In the genomic region with DNA sequence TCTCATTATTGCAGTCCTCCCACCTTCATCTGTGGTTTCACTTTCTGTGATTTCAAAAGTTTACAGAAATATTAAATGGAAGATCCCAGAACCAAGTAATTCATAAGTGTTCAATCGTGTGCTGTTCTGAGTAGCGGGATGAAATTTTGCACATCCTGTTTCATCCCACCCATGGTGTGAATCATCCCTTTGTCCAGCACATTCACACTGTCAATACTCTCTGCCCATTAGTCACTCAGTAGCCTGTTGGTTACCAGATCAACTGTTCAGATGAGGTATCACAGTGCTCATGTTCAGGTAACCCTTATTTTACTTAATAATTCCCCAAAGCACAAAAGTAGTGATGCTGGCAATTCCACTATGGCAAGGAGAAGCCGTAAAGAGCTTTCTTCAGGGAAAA, we compare ENCODE assay signal across 21 cellular contexts. TPM values are rescaled to one million over a fixed set of nuclear protein-coding genes. Genes with fewer than 3 reads are reported as not detected.
DNase-seq lines count a peak whose midpoint lies in the region; ATAC-seq, FAIRE-seq and TF ChIP-seq lines count a peak whose summit lies in the region.
"Had no signal": no experiment of that assay in that cellular context is flagged by ENCODE, and none has a peak within 500 bp of the region (broad histone marks: within the 10 kb centered on the region; RNA-seq: fewer than 3 reads in every experiment).

No MANE protein-coding gene starts in this region.

- H3K27me3 ChIP-seq in HepG2 (ENCODE audit: control insufficient read depth in 1 of 2, insufficient read depth in 2 of 2, low read length in 2 of 2) (no peaks in the 10 kb centered on the region), right lobe of liver (no peaks in the 10 kb centered on the region)
- H3K27me3 ChIP-seq: ascending aorta, BE2C, neutrophil had no signal

- no TSS peak for BruUV-seq in HepG2 (replicated peaks; lab: Mats Ljungman, UMichigan)

- H2AFZ ChIP-seq in HepG2 (ENCODE audit: low read length) = no peak overlapping the region

- H3K79me2 ChIP-seq in HepG2 (ENCODE audit: insufficient read depth, low read length) = no peaks in the 10 kb centered on the region

- TF ChIP-seq RAD21 in HepG2 (CRISPR knock-in tag; IDR thresholded peaks at IDR 0.05) = no peak

- no peak overlapping the region for H3K27ac Mint-ChIP-seq in activated naive CD4-positive, alpha-beta T cell treated with anti-CD3 and anti-CD28 coated beads for 36 hours
- H3K27ac Mint-ChIP-seq: activated T-cell treated with anti-CD3 and anti-CD28 coated beads, Interleukin-2, amount 50 U/mL, for 72 hours had no signal

- H3K4me3 ChIP-seq in HepG2 (replicated peaks in 1 of 3; ENCODE audit: insufficient read depth in 1 of 3, low read depth in 2 of 3, low read length in 3 of 3) = no peak overlapping the region
- no peak overlapping the region for H3K4me3 ChIP-seq in right lobe of liver
- H3K4me3 ChIP-seq in epithelial cell of esophagus (ENCODE audit: low read length) = no peak overlapping the region
- H3K4me3 ChIP-seq: ascending aorta had no signal

- CTCF ChIA-PET in HepG2 (lab: Yijun Ruan, JAX; ENCODE audit: low intra/inter-chr PET ratio, low total read pairs) = no interaction called here
- CTCF ChIA-PET in activated naive CD4-positive, alpha-beta T cell treated with anti-CD3 and anti-CD28 coated beads for 36 hours (lab: Charles Lee) = no interaction called here

- intact Hi-C loops in HepG2 (cut with micrococcal nuclease; ENCODE audit: unreplicated experiment) (no loop called here), right lobe of liver (cut with DNase I) (no loop called here)
- intact Hi-C loops in activated naive CD4-positive, alpha-beta T cell treated with anti-CD3 and anti-CD28 coated beads for 36 hours (cut with micrococcal nuclease) = no loop called here

- H3K4me1 Mint-ChIP-seq in activated naive CD4-positive, alpha-beta T cell treated with anti-CD3 and anti-CD28 coated beads for 36 hours (ENCODE audit: low read depth) = no peaks in the 10 kb centered on the region

- H3K9me3 ChIP-seq in HepG2 (ENCODE audit: low read length) (no peaks in the 10 kb centered on the region), right lobe of liver (no peaks in the 10 kb centered on the region)
- H3K9me3 ChIP-seq: ascending aorta, BE2C, neutrophil had no signal

- POLR2A ChIA-PET in HepG2 (lab: Yijun Ruan, JAX) = no interaction called here

- no peak for FAIRE-seq in HepG2 (lab: Jason Lieb, UNC)

- no peak; the same call in 2 of the 3 replicates for ATAC-seq in HepG2
- ATAC-seq in right lobe of liver = no peak
- ATAC-seq in HG02884 (IDR thresholded peaks at IDR 0.05; ENCODE audit: unreplicated experiment) = no peak
- ATAC-seq: activated T-cell treated with anti-CD3 and anti-CD28 coated beads, Interleukin-2, amount 50 U/mL, for 72 hours had no signal

- no peaks in the 10 kb centered on the region for H3K9me3 Mint-ChIP-seq in activated naive CD4-positive, alpha-beta T cell treated with anti-CD3 and anti-CD28 coated beads for 36 hours
- H3K9me3 Mint-ChIP-seq: activated T-cell treated with anti-CD3 and anti-CD28 coated beads, Interleukin-2, amount 50 U/mL, for 72 hours had no signal

- no peak overlapping the region for H3K4me3 Mint-ChIP-seq in activated naive CD4-positive, alpha-beta T cell treated with anti-CD3 and anti-CD28 coated beads for 36 hours
- H3K4me3 Mint-ChIP-seq: activated T-cell treated with anti-CD3 and anti-CD28 coated beads, Interleukin-2, amount 50 U/mL, for 72 hours had no signal

- no peak overlapping the region for H3K4me2 ChIP-seq in HepG2 (ENCODE audit: low read depth, low read length)

- no peaks in the 10 kb centered on the region for H3K36me3 ChIP-seq in HepG2 (replicated peaks in 1 of 2; ENCODE audit: control insufficient read depth in 1 of 2, insufficient read depth in 2 of 2, low read length in 2 of 2)
- H3K36me3 ChIP-seq in right lobe of liver = no peaks in the 10 kb centered on the region
- H3K36me3 ChIP-seq: ascending aorta, BE2C, neutrophil had no signal

- WGBS in HepG2 (ENCODE audit: low lambda C conversion rate) = 41% methylated on average over 3 of the region's 3 CpGs
- WGBS in right lobe of liver (ENCODE audit: insufficient coverage, low coverage, low lambda C conversion rate, missing lambda C conversion rate) = 83% methylated on average over 3 of the region's 3 CpGs

- H3K4me1 ChIP-seq in HepG2 (ENCODE audit: insufficient read depth, low read length) (no peaks in the 10 kb centered on the region), right lobe of liver (no peaks in the 10 kb centered on the region)
- H3K4me1 ChIP-seq: ascending aorta, BE2C had no signal

- H3K9ac ChIP-seq in HepG2 (ENCODE audit: insufficient read depth, low read depth, low read length) = no peak overlapping the region

- H4K20me1 ChIP-seq in HepG2 (ENCODE audit: insufficient read depth, low read length) = no peaks in the 10 kb centered on the region

- H3K27ac ChIP-seq in HepG2 (ENCODE audit: extremely low read length, insufficient read depth, low read length) (no peak overlapping the region), right lobe of liver (no peak overlapping the region)
- H3K27ac ChIP-seq: ascending aorta, HL-60, neutrophil had no signal

- TF ChIP-seq POLR2A in HepG2 (IDR thresholded peaks at IDR 0.05; ENCODE audit: insufficient read depth in 1 of 2, low read depth in 2 of 2, low read length in 2 of 2) (no peak), right lobe of liver (IDR thresholded peaks at IDR 0.05) (no peak)

- no peak for TF ChIP-seq EP300 in HepG2 (IDR thresholded peaks at IDR 0.05; ENCODE audit: low read depth in 2 of 2, low read length in 2 of 2)
- TF ChIP-seq EP300 in HepG2 (CRISPR knock-in tag; IDR thresholded peaks at IDR 0.05; ENCODE audit: borderline replicate concordance) = no peak

- H3K36me3 Mint-ChIP-seq in activated naive CD4-positive, alpha-beta T cell treated with anti-CD3 and anti-CD28 coated beads for 36 hours (ENCODE audit: low read depth) = no peaks in the 10 kb centered on the region

- in situ Hi-C loops in HepG2 (cut with HindIII; ENCODE audit: extremely low pct_ligation_motif_present, low pct_unique_long_range_greater_than_20kb) = no loop called here

- DNase-seq in HepG2 (ENCODE audit: low spot score) (no peak), right lobe of liver (no peak), RPMI7951 (ENCODE audit: low read depth) (peak; percentile 61), epithelial cell of esophagus (ENCODE audit: low read depth) (peak; percentile 66), germinal center (ENCODE audit: low spot score) (no peak), retina (no peak)
- no peak for DNase-seq in activated naive CD4-positive, alpha-beta T cell treated with anti-CD3 and anti-CD28 coated beads for 36 hours
- DNase-seq: 8988T; activated naive CD4-positive, alpha-beta T cell treated with anti-CD3 and anti-CD28 coated beads, Interleukin-2, amount 50 U/mL, for 16 hours; activated T-cell treated with anti-CD3 and anti-CD28 coated beads, Interleukin-2, amount 50 U/mL, for 72 hours; BE2C; DND-41; effector memory CD4-positive, alpha-beta T cell; substantia nigra; T1000 had no signal

- TF ChIP-seq CTCF in HepG2 (CRISPR knock-in tag; IDR thresholded peaks at IDR 0.05) = no peak
- TF ChIP-seq CTCF in right lobe of liver (IDR thresholded peaks at IDR 0.05) = no peak
- no peak for TF ChIP-seq CTCF in epithelial cell of esophagus (IDR thresholded peaks at IDR 0.05; ENCODE audit: insufficient read depth, low read depth, low read length, missing control alignments)

- peaks cover 11% of the 10 kb centered on the region for H3K27me3 Mint-ChIP-seq in activated naive CD4-positive, alpha-beta T cell treated with anti-CD3 and anti-CD28 coated beads for 36 hours (ENCODE audit: low read depth)

TF ChIP-seq in HepG2, 621 proteins besides CTCF, POLR2A, EP300 and RAD21 (continues in another document):
- TF ChIP-seq ZFP1 (CRISPR knock-in tag; IDR thresholded peaks at IDR 0.05) = peak; percentile 39; the same call in 1 of the 2 replicates
- 0 out of 2 replicates have a peak, but pooled peaks have one; percentile 7 for TF ChIP-seq FOSL2 (CRISPR knock-in tag; IDR thresholded peaks at IDR 0.05)
- TF ChIP-seq, protein P1, sequence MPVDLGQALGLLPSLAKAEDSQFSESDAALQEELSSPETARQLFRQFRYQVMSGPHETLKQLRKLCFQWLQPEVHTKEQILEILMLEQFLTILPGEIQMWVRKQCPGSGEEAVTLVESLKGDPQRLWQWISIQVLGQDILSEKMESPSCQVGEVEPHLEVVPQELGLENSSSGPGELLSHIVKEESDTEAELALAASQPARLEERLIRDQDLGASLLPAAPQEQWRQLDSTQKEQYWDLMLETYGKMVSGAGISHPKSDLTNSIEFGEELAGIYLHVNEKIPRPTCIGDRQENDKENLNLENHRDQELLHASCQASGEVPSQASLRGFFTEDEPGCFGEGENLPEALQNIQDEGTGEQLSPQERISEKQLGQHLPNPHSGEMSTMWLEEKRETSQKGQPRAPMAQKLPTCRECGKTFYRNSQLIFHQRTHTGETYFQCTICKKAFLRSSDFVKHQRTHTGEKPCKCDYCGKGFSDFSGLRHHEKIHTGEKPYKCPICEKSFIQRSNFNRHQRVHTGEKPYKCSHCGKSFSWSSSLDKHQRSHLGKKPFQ (CRISPR knock-in tag; IDR thresholded peaks at IDR 0.05; ENCODE audit: insufficient replicate concordance) = peak; percentile 70

RNA-seq across cellular contexts. Expression of a gene that starts 26.8 kb away (rescaled TPM):
- total RNA-seq in HepG2 (2016; rRNA removed; fragmentation: Illumina TruSeq; extraction: Trizol) = not detected in 2 replicates
- total RNA-seq in HepG2 (2016; cell fraction: cytosol; rRNA removed; fragmentation: Illumina TruSeq; extraction: Trizol; ENCODE audit: low read depth) = not detected in 2 replicates
- total RNA-seq in HepG2 (2016; cell fraction: insoluble cytoplasmic fraction; rRNA removed; fragmentation: Illumina TruSeq; extraction: Trizol) = not detected in 2 replicates
- total RNA-seq in HepG2 (2016; cell fraction: membrane; rRNA removed; fragmentation: Illumina TruSeq; extraction: Trizol) = not detected in 2 replicates
- total RNA-seq in HepG2 (2016; cell fraction: nucleus; rRNA removed; fragmentation: Illumina TruSeq; extraction: Trizol) = not detected in 2 replicates
- not detected in 2 replicates for polyA plus RNA-seq in HepG2 (2011; rRNA removed)
- not detected in 2 replicates for polyA plus RNA-seq in HepG2 (2011; cell fraction: cytosol; rRNA removed)
- polyA plus RNA-seq in HepG2 (2011; cell fraction: nucleus; rRNA removed) = not detected in 2 replicates
- polyA plus RNA-seq in HepG2 (2012) = not detected in 2 replicates
- not detected in 2 replicates for polyA plus RNA-seq in HepG2 (2016; cell fraction: cytosol; fragmentation: Illumina TruSeq; extraction: Trizol; ENCODE audit: low read depth)
- not detected in 2 replicates for polyA plus RNA-seq in HepG2 (2016; cell fraction: insoluble cytoplasmic fraction; fragmentation: Illumina TruSeq; extraction: Trizol; ENCODE audit: low read depth)
- polyA plus RNA-seq in HepG2 (2016; cell fraction: membrane; fragmentation: Illumina TruSeq; extraction: Trizol; ENCODE audit: low read depth) = not detected in 2 replicates
- not detected in 2 replicates for polyA plus RNA-seq in HepG2 (2016; cell fraction: nucleus; fragmentation: Illumina TruSeq; extraction: Trizol; ENCODE audit: insufficient read depth, low read depth)
- polyA minus RNA-seq in HepG2 (2011; rRNA and poly(A)+ RNA removed; ENCODE audit: low replicate concordance) = not detected in 2 replicates
- not detected in 2 replicates for polyA minus RNA-seq in HepG2 (2011; cell fraction: cytosol; rRNA and poly(A)+ RNA removed)
- polyA minus RNA-seq in HepG2 (2011; cell fraction: nucleus; rRNA and poly(A)+ RNA removed) = not detected in 2 replicates
- total RNA-seq in right lobe of liver = not detected
- total RNA-seq in RPMI7951 (2014; rRNA removed; shearing (Covaris generic)) = not detected in 2 replicates
- not detected for total RNA-seq in activated naive CD4-positive, alpha-beta T cell treated with anti-CD3 and anti-CD28 coated beads for 36 hours
- total RNA-seq: activated T-cell treated with anti-CD3 and anti-CD28 coated beads, Interleukin-2, amount 50 U/mL, for 72 hours; ascending aorta; lung microvascular endothelial cell had no signal
- polyA plus RNA-seq: urinary bladder had no signal

Comparison
In these comparisons a context has a peak if more than half of its experiments do, and no peak if none do; other contexts are left out.
1. DNase-seq: peak in RPMI7951 (single experiment) and epithelial cell of esophagus (single experiment); none in HepG2 (single experiment), right lobe of liver (0 of 3), germinal center (single experiment), activated naive CD4-positive, alpha-beta T cell treated with anti-CD3 and anti-CD28 coated beads for 36 hours (single experiment) and retina (single experiment).